24 cellular contexts compared by ENCODE assay signal in the genomic region with DNA sequence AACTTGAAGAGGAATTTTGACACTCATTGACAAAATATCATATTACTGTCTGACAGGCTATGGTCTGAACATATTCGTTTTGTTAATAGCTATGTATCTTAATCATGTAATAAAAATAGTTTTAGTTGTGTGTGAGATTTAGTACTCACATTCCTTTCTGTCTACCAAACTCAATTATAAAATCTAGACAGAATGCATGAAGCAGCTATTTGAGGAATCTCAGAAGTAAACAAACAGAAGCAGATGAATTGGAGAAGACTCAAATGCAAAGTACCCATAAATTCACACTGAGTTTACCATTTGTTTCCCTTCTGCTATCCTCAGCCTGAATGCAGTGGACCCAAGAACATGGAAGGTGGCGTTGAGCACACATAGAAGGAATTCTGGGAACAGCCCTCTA.
"Had no signal": no experiment of that assay in that cellular context is flagged by ENCODE, and none has a peak within 500 bp of the region (broad histone marks: within the 10 kb centered on the region; RNA-seq: fewer than 3 reads in every experiment).

No MANE protein-coding gene starts in this region.

- ATAC-seq: activated CD8-positive, alpha-beta memory T cell treated with anti-CD3 and anti-CD28 coated beads, Interleukin-2, amount 10 ng/mL, durations not matched to agents 7 days and 5 days; activated naive CD8-positive, alpha-beta T cell treated with anti-CD3 and anti-CD28 coated beads, Interleukin-2, amount 50 U/mL, for 24 hours; T-helper 17 cell had no signal

- H3K27ac ChIP-seq: breast epithelium had no signal

- H3K4me1 ChIP-seq: breast epithelium had no signal

- DNase-seq: activated B cell treated with CpG ODN at 0.5 μM for 24 hours; activated CD4-positive, alpha-beta T cell treated with anti-CD3 and anti-CD28 coated beads for 1 hour; activated CD4-positive, alpha-beta T cell treated with anti-CD3 and anti-CD28 coated beads, Interleukin-2, amount 10 ng/mL, durations not matched to agents 24 days and 14 days; activated CD4-positive, alpha-beta T cell treated with anti-CD3 and anti-CD28 coated beads, Interleukin-2, amount 50 U/mL, for 48 hours; activated CD8-positive, alpha-beta memory T cell treated with anti-CD3 and anti-CD28 coated beads, Interleukin-2, amount 10 ng/mL, durations not matched to agents 7 days and 5 days; activated effector memory CD4-positive, alpha-beta T cell treated with Interleukin-2 at 50 U/mL for 16 hours; activated naive CD4-positive, alpha-beta T cell; activated naive CD8-positive, alpha-beta T cell treated with anti-CD3 and anti-CD28 coated beads, Interleukin-2, amount 50 U/mL, for 24 hours; activated T-cell treated with anti-CD3 and anti-CD28 coated beads, Interleukin-2, amount 50 U/mL, for 24 hours; caudate nucleus; NCI-H1092 treated with DMSO at 0.1 percent for 48 hours; NCI-H1417 treated with DMSO at 0.1 percent for 48 hours; NCI-H1694; NCI-H2029; NCI-H2107; NCI-H2171 treated with DMSO at 0.1 percent for 48 hours; NCI-H345; NCI-H510A; NCI-H526 treated with DMSO at 0.1 percent for 48 hours; NCI-H82; SIG-M5; T-helper 17 cell; T-helper 9 cell had no signal

- H3K4me3 ChIP-seq: breast epithelium had no signal

- H3K36me3 ChIP-seq: breast epithelium had no signal

- H3K27me3 ChIP-seq: breast epithelium had no signal

- H3K9me3 ChIP-seq: breast epithelium had no signal
